8 cellular contexts compared by ENCODE assay signal in the genomic region with DNA sequence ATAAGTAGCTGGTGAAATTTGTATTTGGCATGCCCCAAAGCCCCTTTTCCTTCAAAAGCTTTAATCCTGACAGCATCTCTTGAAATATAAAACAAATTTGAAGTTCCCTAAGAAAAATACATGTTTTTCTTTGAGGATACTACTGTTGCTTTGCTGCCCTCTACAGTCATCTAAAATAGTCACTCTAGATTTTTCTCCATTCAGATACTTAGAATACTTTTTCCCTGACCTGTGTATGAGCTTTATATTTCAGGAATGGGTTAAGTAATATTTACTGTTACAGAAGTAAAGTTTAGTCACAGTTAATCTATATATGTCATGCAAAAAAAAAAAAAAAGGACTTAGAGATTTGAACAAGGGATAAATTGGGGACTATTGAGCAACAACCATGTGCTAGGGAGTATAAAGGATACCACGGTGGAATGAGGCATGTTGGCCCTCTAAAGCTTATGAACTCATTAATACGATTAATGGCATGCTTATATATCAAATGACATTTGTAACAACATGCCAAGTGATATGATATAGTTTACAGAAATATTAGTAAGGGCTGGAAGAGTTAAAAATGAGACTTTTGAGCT. TPM values are rescaled to one million over a fixed set of nuclear protein-coding genes. Genes with fewer than 3 reads are reported as not detected.
DNase-seq lines count a peak whose midpoint lies in the region; ATAC-seq and TF ChIP-seq lines count a peak whose summit lies in the region.

No MANE protein-coding gene starts in this region.

- H3K4me1 ChIP-seq in neural progenitor cell: peaks cover 32% of the 10 kb centered on the region

- no peaks in the 10 kb centered on the region for H3K4me1 Mint-ChIP-seq in effector memory CD8-positive, alpha-beta T cell (ENCODE audit: low read depth in 2 of 2)
- H3K4me1 Mint-ChIP-seq in neural progenitor cell: peaks cover 20% of the 10 kb centered on the region

- peak; percentile 36 for ATAC-seq in effector memory CD8-positive, alpha-beta T cell (replicated peaks)
- ATAC-seq in GM18498 (IDR thresholded peaks at IDR 0.05; ENCODE audit: unreplicated experiment): no peak

- peaks cover 0 to under 1% of the 10 kb centered on the region in 2 donors for H3K27me3 Mint-ChIP-seq in effector memory CD8-positive, alpha-beta T cell
- H3K27me3 Mint-ChIP-seq in neural progenitor cell (ENCODE audit: insufficient read depth, low read depth): no peaks in the 10 kb centered on the region

- no peak overlapping the region for H2AFZ ChIP-seq in neural progenitor cell (replicated peaks)

- no peaks in the 10 kb centered on the region for H3K36me3 ChIP-seq in neural progenitor cell

- H3K9me3 Mint-ChIP-seq in effector memory CD8-positive, alpha-beta T cell: no peaks in the 10 kb centered on the region
- no peaks in the 10 kb centered on the region for H3K9me3 Mint-ChIP-seq in neural progenitor cell

- H3K27ac ChIP-seq in neural progenitor cell: no peak overlapping the region

- H3K9me3 ChIP-seq in neural progenitor cell (ENCODE audit: low read depth): no peaks in the 10 kb centered on the region

- no peaks in the 10 kb centered on the region for H3K27me3 ChIP-seq in neural progenitor cell

- H4K20me1 ChIP-seq in neural progenitor cell (ENCODE audit: low read depth): peaks cover 31% of the 10 kb centered on the region

- H3K9ac ChIP-seq in neural progenitor cell: no peak overlapping the region

- no peaks in the 10 kb centered on the region for H3K36me3 Mint-ChIP-seq in effector memory CD8-positive, alpha-beta T cell (ENCODE audit: insufficient read depth)
- peaks cover 1% of the 10 kb centered on the region for H3K36me3 Mint-ChIP-seq in neural progenitor cell

- H3K27ac Mint-ChIP-seq in effector memory CD8-positive, alpha-beta T cell: no peak overlapping the region
- no peak overlapping the region for H3K27ac Mint-ChIP-seq in neural progenitor cell

- no peak overlapping the region for H3K4me3 ChIP-seq in neural progenitor cell

- DNase-seq in DMS53 treated with DMSO at 0.1 percent for 48 hours (lab: John Stamatoyannopoulos, UW; ENCODE audit: unreplicated experiment) (peak; percentile 4), MV-4-11 (lab: John Stamatoyannopoulos, UW) (peak; percentile 31), neural progenitor cell (ENCODE audit: low spot score) (peak; percentile 17), SK-N-DZ (ENCODE audit: low spot score) (no peak), NCI-H128 (lab: John Stamatoyannopoulos, UW; ENCODE audit: unreplicated experiment) (no peak)
- DNase-seq in effector memory CD8-positive, alpha-beta T cell: no peak
- DNase-seq in activated CD4-positive, CD25-positive, alpha-beta regulatory T cell treated with anti-CD3 and anti-CD28 coated beads, Interleukin-2, amount 50 U/mL, for 72 hours: no peak

- H3K79me2 ChIP-seq in neural progenitor cell (ENCODE audit: low read depth): peaks cover 100% of the 10 kb centered on the region

- no peak overlapping the region for H3K4me3 Mint-ChIP-seq in effector memory CD8-positive, alpha-beta T cell
- H3K4me3 Mint-ChIP-seq in neural progenitor cell: no peak overlapping the region

- no peak overlapping the region for H3K4me2 ChIP-seq in neural progenitor cell

- TF ChIP-seq CTCF in neural progenitor cell (IDR thresholded peaks at IDR 0.05): peak; percentile 71

- H3F3A ChIP-seq in neural progenitor cell (ENCODE audit: low read depth): no peaks in the 10 kb centered on the region

RNA-seq across cellular contexts. Expression of a gene that starts 8.8 kb away (rescaled TPM):
- total RNA-seq in neural progenitor cell (ENCODE audit: low replicate concordance): 39.8 and 71.5 TPM in 2 replicates
- polyA plus RNA-seq in SK-N-DZ (2014; cell fraction: cytosol; rRNA removed): 10.8 and 14.0 TPM in 2 replicates
- polyA plus RNA-seq in SK-N-DZ (2014; cell fraction: nucleus; rRNA removed): 6.9 and 8.5 TPM in 2 replicates

Comparison
In these comparisons a context has a peak if more than half of its experiments do, and no peak if none do; other contexts are left out.
1. DNase-seq: peak in DMS53 treated with DMSO at 0.1 percent for 48 hours (single experiment), MV-4-11 (single experiment) and neural progenitor cell (single experiment); none in effector memory CD8-positive, alpha-beta T cell (0 of 3), SK-N-DZ (single experiment), NCI-H128 (single experiment) and activated CD4-positive, CD25-positive, alpha-beta regulatory T cell treated with anti-CD3 and anti-CD28 coated beads, Interleukin-2, amount 50 U/mL, for 72 hours (single experiment).